In genomic region chr4:139556071-139556734, GRCh38 we compare ENCODE assay signal across 1 cellular context.
A peak's percentile ranks its signal among the peaks of the same experiment; 100 is the strongest.
TF ChIP-seq lines count a peak whose summit lies in the region.

SETD7 (minus strand) TSS chr4:139556219; CDS start chr4:139556137, 82 bp downstream.

TF ChIP-seq in SK-N-SH, 30 proteins besides CTCF, POLR2A, EP300 and RAD21:
- TF ChIP-seq FOSL2 (IDR thresholded peaks at IDR 0.05; ENCODE audit: borderline replicate concordance, low read depth) = no peak
- no peak for TF ChIP-seq REST (IDR thresholded peaks at IDR 0.05; ENCODE audit: low read depth, low read length)
- no peak for TF ChIP-seq GATA2 (CRISPR knock-in tag; IDR thresholded peaks at IDR 0.05)
- TF ChIP-seq USF2 (IDR thresholded peaks at IDR 0.05; ENCODE audit: borderline replicate concordance, low read depth, low read length) = no peak
- no peak for TF ChIP-seq MXI1 (IDR thresholded peaks at IDR 0.05; ENCODE audit: low read depth, low read length)
- TF ChIP-seq NFIC (IDR thresholded peaks at IDR 0.05; ENCODE audit: borderline replicate concordance) = no peak
- no peak for TF ChIP-seq FOXM1 (IDR thresholded peaks at IDR 0.05; ENCODE audit: low read depth)
- TF ChIP-seq JUND (IDR thresholded peaks at IDR 0.05) = no peak
- no peak for TF ChIP-seq RCOR1 (IDR thresholded peaks at IDR 0.05; ENCODE audit: low read length)
- TF ChIP-seq RXRA (IDR thresholded peaks at IDR 0.05; ENCODE audit: borderline replicate concordance, low read depth) = no peak
- TF ChIP-seq MEF2A (IDR thresholded peaks at IDR 0.05; ENCODE audit: borderline replicate concordance, low read depth) = no peak
- TF ChIP-seq ZBTB33 (IDR thresholded peaks at IDR 0.05; ENCODE audit: borderline replicate concordance, low read depth) = no peak
- TF ChIP-seq TAF1 (IDR thresholded peaks at IDR 0.05; ENCODE audit: borderline replicate concordance, low read depth, low read length) = peak; percentile 13; the same call in 1 of the 2 replicates
- TF ChIP-seq TEAD4 (IDR thresholded peaks at IDR 0.05; ENCODE audit: borderline replicate concordance, insufficient read depth) = no peak
- TF ChIP-seq YY1 (IDR thresholded peaks at IDR 0.05; ENCODE audit: low read depth) = peak; percentile 66; the same call in 1 of the 2 replicates
- TF ChIP-seq CHD2 (IDR thresholded peaks at IDR 0.05; ENCODE audit: low read length, partially characterized antibody) = no peak
- TF ChIP-seq NRF1 (IDR thresholded peaks at IDR 0.05; ENCODE audit: low read depth, low read length) = no peak
- TF ChIP-seq IRF3 (IDR thresholded peaks at IDR 0.05; ENCODE audit: low read depth, low read length) = no peak
- no peak for TF ChIP-seq EZH2phosphoT487 (IDR thresholded peaks at IDR 0.05; ENCODE audit: borderline replicate concordance, low read depth)
- no peak for TF ChIP-seq POLR2AphosphoS5 (IDR thresholded peaks at IDR 0.05; ENCODE audit: low read depth, low read length)
- TF ChIP-seq USF1 (IDR thresholded peaks at IDR 0.05; ENCODE audit: borderline replicate concordance, low read depth) = no peak
- TF ChIP-seq MAX (IDR thresholded peaks at IDR 0.05; ENCODE audit: low read depth) = peak; percentile 42
- TF ChIP-seq TCF12 (IDR thresholded peaks at IDR 0.05) = no peak
- TF ChIP-seq SMC3 (IDR thresholded peaks at IDR 0.05; ENCODE audit: low read depth, low read length) = no peak
- TF ChIP-seq PBX3 (IDR thresholded peaks at IDR 0.05) = peak; percentile 79
- no peak for TF ChIP-seq FOXJ3 (CRISPR knock-in tag; IDR thresholded peaks at IDR 0.05)
- TF ChIP-seq GABPA (IDR thresholded peaks at IDR 0.05; ENCODE audit: low read depth) = no peak
- no peak for TF ChIP-seq SIN3A (IDR thresholded peaks at IDR 0.05; ENCODE audit: borderline replicate concordance, low read depth, low read length)
- no peak for TF ChIP-seq RFX5 (IDR thresholded peaks at IDR 0.05; ENCODE audit: low read length)
- no peak for TF ChIP-seq ELF1 (IDR thresholded peaks at IDR 0.05)
TF ChIP-seq in SK-N-SH: peak in this region for 4.
